Comparison of ENCODE assay signal across 20 cellular contexts in genomic region chr12:103599274-103599673, GRCh38. TPM values are rescaled to one million over a fixed set of nuclear protein-coding genes. Genes with fewer than 3 reads are reported as not detected.
DNase-seq lines count a peak whose midpoint lies in the region; ATAC-seq and TF ChIP-seq lines count a peak whose summit lies in the region.
"Had no signal": no experiment of that assay in that cellular context is flagged by ENCODE, and none has a peak within 500 bp of the region (broad histone marks: within the 10 kb centered on the region; RNA-seq: fewer than 3 reads in every experiment).

No MANE protein-coding gene starts in this region.

- H3K36me3 ChIP-seq in esophagus muscularis mucosa (no peaks in the 10 kb centered on the region), spleen (peaks cover 0 to 1% (median 0%) of the 10 kb centered on the region in 6 donors)

- DNase-seq in NCI-H2171 treated with DMSO at 0.1 percent for 48 hours (lab: John Stamatoyannopoulos, UW) (peak; percentile 16), NCI-H2171 (lab: John Stamatoyannopoulos, UW) (no peak), esophagus muscularis mucosa (ENCODE audit: extremely low spot score) (peak; percentile 62), left kidney (ENCODE audit: low read depth, low spot score) (peak; percentile 22), spleen (no peak), NCI-H1930 (lab: John Stamatoyannopoulos, UW) (no peak)
- DNase-seq: C1 segment of cervical spinal cord; Calu3; CD4-positive, alpha-beta memory T cell; COR-L47; DMS153; DND-41; H9 had no signal

- H3K4me3 ChIP-seq in esophagus muscularis mucosa (no peak overlapping the region), spleen (no peak overlapping the region)
- H3K4me3 ChIP-seq: GM23338 had no signal

- H3K27me3 ChIP-seq in esophagus muscularis mucosa (peaks cover 0 to 1% (median 0%) of the 10 kb centered on the region in 4 donors), spleen (replicated peaks in 1 of 7) (no peaks in the 10 kb centered on the region)

- TF ChIP-seq POLR2A in esophagus muscularis mucosa (IDR thresholded peaks at IDR 0.05; ENCODE audit: low read depth): no peak
- TF ChIP-seq POLR2A in spleen (IDR thresholded peaks at IDR 0.05): no peak

- H3K4me1 ChIP-seq in esophagus muscularis mucosa (no peaks in the 10 kb centered on the region), spleen (peaks cover 0 to 18% (median 0%) of the 10 kb centered on the region in 6 donors)

- no peaks in the 10 kb centered on the region for H3K9me3 ChIP-seq in esophagus muscularis mucosa
- H3K9me3 ChIP-seq in spleen: no peaks in the 10 kb centered on the region

- no peak for ATAC-seq in GM19452 (IDR thresholded peaks at IDR 0.05; ENCODE audit: unreplicated experiment)
- ATAC-seq: GM23338, HCT116 had no signal

- TF ChIP-seq CTCF in esophagus muscularis mucosa (IDR thresholded peaks at IDR 0.05) (no peak), spleen (IDR thresholded peaks at IDR 0.05 in 8 of 11, conservative IDR thresholded peaks at IDR 0.05 in 3 of 11) (no peak)

- H3K27ac ChIP-seq in esophagus muscularis mucosa (replicated peaks in 1 of 4) (no peak overlapping the region), spleen (peak overlapping the region in 7 of 8 donors; percentile 26 to 83 (median 74))

- no peak for TF ChIP-seq EP300 in esophagus muscularis mucosa (IDR thresholded peaks at IDR 0.05)

- intact Hi-C loops in esophagus muscularis mucosa (cut with DNase I): no loop called here
- intact Hi-C loops in spleen (cut with DNase I; ENCODE audit: low total_unique reads): no loop called here

RNA-seq across cellular contexts. Expression of gene STAB2, which starts 12.2 kb away (rescaled TPM):
- total RNA-seq in esophagus muscularis mucosa: under 1 TPM in 3 of 4 donors, not detected in 1; under 0.01 to 0.50 (median 0.29) TPM
- total RNA-seq in spleen: 100 to 1,000 TPM; 183 to 320 (median 243) TPM
- polyA plus RNA-seq in spleen: 10 to 100 TPM in 2 of 3 donors, 1 to 10 TPM in 1; 9.7 to 29.5 (median 25.3) TPM
- total RNA-seq: A172; A673; Calu3; CD4-positive, alpha-beta memory T cell; H4 had no signal
- polyA plus RNA-seq: BJ; CD4-positive, alpha-beta memory T cell; GM23338 had no signal

Comparison
In these comparisons a context has a peak if more than half of its experiments do, and no peak if none do; other contexts are left out.
1. DNase-seq: peak in NCI-H2171 treated with DMSO at 0.1 percent for 48 hours (single experiment), esophagus muscularis mucosa (single experiment) and left kidney (single experiment); none in NCI-H2171 (single experiment), spleen (single experiment) and NCI-H1930 (0 of 2).
2. H3K27ac ChIP-seq: peak in spleen (7 of 8); none in esophagus muscularis mucosa (0 of 4).
3. RNA of gene STAB2, which starts 12.2 kb away (total RNA-seq): 183 to 320 TPM in spleen; under 0.01 to 0.50 TPM in esophagus muscularis mucosa; every median in the first group is over 100 times any median in the second.